In the genomic region with DNA sequence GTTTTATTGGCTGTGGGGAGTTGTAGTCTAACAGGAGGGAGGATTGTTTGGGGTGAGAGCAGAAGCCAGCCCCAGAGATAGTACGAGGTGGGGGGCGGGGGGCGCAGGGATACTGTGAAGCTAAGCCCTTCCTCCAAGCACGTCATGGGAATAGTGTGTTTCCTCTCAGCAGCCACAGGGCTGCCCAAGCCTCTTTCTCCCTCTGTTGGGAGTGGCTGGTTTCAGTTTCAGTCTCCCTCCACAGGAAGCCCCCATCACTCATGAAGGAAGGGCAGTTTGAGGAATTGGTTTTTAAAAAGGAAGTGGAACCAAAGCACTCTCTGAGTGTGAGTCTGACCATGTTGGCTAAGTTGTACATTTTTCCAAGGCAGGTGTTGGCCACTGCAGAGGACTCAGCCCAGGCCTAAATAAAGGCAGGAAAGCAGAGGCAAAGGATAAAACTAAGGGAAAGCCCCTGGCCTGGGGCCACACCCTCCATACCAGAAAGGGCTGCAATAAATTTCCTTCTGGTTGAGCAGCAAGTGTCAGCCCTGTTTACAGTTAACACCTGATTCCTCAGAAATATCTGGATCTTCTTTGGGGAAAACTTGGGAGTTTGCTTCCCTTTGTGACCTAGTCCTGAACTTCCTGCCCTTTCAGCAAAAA, we compare ENCODE assay signal across 8 cellular contexts. TPM values are rescaled to one million over a fixed set of nuclear protein-coding genes. Genes with fewer than 3 reads are reported as not detected.
DNase-seq lines count a peak whose midpoint lies in the region; ATAC-seq, FAIRE-seq and TF ChIP-seq lines count a peak whose summit lies in the region.

No MANE protein-coding gene starts in this region.

- peaks cover 10 to 18% of the 10 kb centered on the region in 2 experiments for H4K20me1 ChIP-seq in H1 (replicated peaks in 1 of 2; ENCODE audit: control insufficient read depth in 1 of 2, insufficient read depth in 2 of 2, low read length in 2 of 2)

- no peak overlapping the region for H3K18ac ChIP-seq in H1 (ENCODE audit: extremely low read depth, low read length)

- H3K4me3 ChIP-seq in WI38 (ENCODE audit: low read depth, low read length) (no peak overlapping the region), H1 (ENCODE audit: extremely low read depth in 1 of 4, insufficient read depth in 2 of 4, low read depth in 3 of 4, low read length in 4 of 4) (no peak overlapping the region), tibial artery (no peak overlapping the region)

- intact Hi-C loops in tibial artery (cut with DNase I; ENCODE audit: low total_unique reads), result loop anchor here (10.0 kb wide), 1 partner anchor 186 kb away; no protein-coding TSS in a partner anchor

- H2BK5ac ChIP-seq in H1 (ENCODE audit: low read depth, low read length), result no peak overlapping the region

- no peak overlapping the region for H3K23ac ChIP-seq in H1 (ENCODE audit: insufficient read length)

- no peaks in the 10 kb centered on the region for H3K9me3 ChIP-seq in H1 (ENCODE audit: insufficient read depth in 2 of 2, low read depth in 1 of 2, low read length in 1 of 2)
- no peaks in the 10 kb centered on the region for H3K9me3 ChIP-seq in tibial artery

- H3K9ac ChIP-seq in H1 (replicated peaks in 1 of 4; ENCODE audit: extremely low read depth in 1 of 4, low read depth in 3 of 4, low read length in 3 of 4), result no peak overlapping the region

- FAIRE-seq in H1 (lab: Jason Lieb, UNC), result no peak

- H3K27me3 ChIP-seq in H1 (replicated peaks in 1 of 4; ENCODE audit: control insufficient read depth in 3 of 4, extremely low read depth in 1 of 4, insufficient read depth in 3 of 4, low read length in 3 of 4) (no peaks in the 10 kb centered on the region), tibial artery (no peaks in the 10 kb centered on the region)

- H2BK15ac ChIP-seq in H1 (ENCODE audit: low read length), result no peak overlapping the region

- H3K4me1 ChIP-seq in H1 (replicated peaks in 1 of 4; ENCODE audit: control insufficient read depth in 3 of 4, insufficient read depth in 4 of 4, low read length in 3 of 4) (peaks cover 3 to 20% (median 6%) of the 10 kb centered on the region in 4 experiments; a peak in 6 of 7 replicates), tibial artery (peaks cover 0 to 54% (median 33%) of the 10 kb centered on the region in 4 donors)

- ATAC-seq in GM19455 (IDR thresholded peaks at IDR 0.05; ENCODE audit: unreplicated experiment), result peak; percentile 33

- H2AFZ ChIP-seq in H1 (ENCODE audit: low read length), result no peak overlapping the region

- DNase-seq in AG08396 (ENCODE audit: low spot score) (peak; percentile 66), KBM-7 (peak; percentile 96), H1 (ENCODE audit: low read depth in 1 of 2, low spot score in 2 of 2) (no peak), mucosa of gallbladder (ENCODE audit: low spot score) (peak; percentile 64), tibial artery (peak; percentile 62 to 72), NCI-H345 (lab: John Stamatoyannopoulos, UW) (no peak)

- no peak; a peak in 1 of 4 replicates for TF ChIP-seq RAD21 in H1 (IDR thresholded peaks at IDR 0.05 in 1 of 2, conservative IDR thresholded peaks at IDR 0.05 in 1 of 2; ENCODE audit: low read depth in 2 of 2, low read length in 2 of 2)

- peak in 1 of 2 experiments; percentile 20; a peak in 1 of 3 replicates for TF ChIP-seq EP300 in H1 (IDR thresholded peaks at IDR 0.05; ENCODE audit: borderline replicate concordance in 1 of 2, low read depth in 2 of 2, low read length in 2 of 2)

- no peak overlapping the region for H2BK20ac ChIP-seq in H1 (ENCODE audit: low read length)

- no peak overlapping the region for H3K14ac ChIP-seq in H1 (ENCODE audit: insufficient read length)

- no peak overlapping the region for H3K4me2 ChIP-seq in H1 (ENCODE audit: insufficient read depth in 1 of 2, low read depth in 2 of 2, low read length in 2 of 2)

- H3K79me1 ChIP-seq in H1 (ENCODE audit: low read depth, low read length), result peaks cover 14% of the 10 kb centered on the region

- TF ChIP-seq CTCF in WI38 (IDR thresholded peaks at IDR 0.05; ENCODE audit: low read depth, low read length), result peak; percentile 25; the same call in 1 of the 2 replicates
- peak in 1 of 3 experiments; percentile 31; a peak in 1 of 4 replicates for TF ChIP-seq CTCF in H1 (IDR thresholded peaks at IDR 0.05; ENCODE audit: control extremely low read depth in 1 of 3, insufficient read depth in 1 of 3, low read depth in 1 of 3, low read length in 3 of 3)
- no peak for TF ChIP-seq CTCF in tibial artery (IDR thresholded peaks at IDR 0.05)

- in situ Hi-C loops in KBM-7 (cut with MboI; ENCODE audit: low pct_unique_long_range_greater_than_20kb, low sequenced_read_pairs), result no loop called here

- no peak overlapping the region for H2AK5ac ChIP-seq in H1 (ENCODE audit: low read depth, low read length)

- POLR2A ChIA-PET in H1 (lab: Charles Lee; ENCODE audit: partially characterized antibody), result interaction anchor here (1.2 to 12.1 kb wide), 5 partner anchors 12 to 196 kb away, joined by 3 to 111 read pairs (median 6); partner anchors contain the start of genes MXD3 and NSD1

- H2BK12ac ChIP-seq in H1 (ENCODE audit: low read depth, low read length), result no peak overlapping the region

- H3K36me3 ChIP-seq in H1 (ENCODE audit: control insufficient read depth in 2 of 4, insufficient read depth in 4 of 4, low read length in 3 of 4), result peaks cover under 1 to 24% (median 9%) of the 10 kb centered on the region in 4 experiments; a peak in 6 of 8 replicates
- H3K36me3 ChIP-seq in tibial artery, result peaks cover under 1 to 21% (median 14%) of the 10 kb centered on the region in 3 donors

- H3K23me2 ChIP-seq in H1 (ENCODE audit: low read depth, low read length), result peaks cover 13% of the 10 kb centered on the region; the same call in 1 of the 2 replicates

- H3K27ac ChIP-seq in H1 (ENCODE audit: low read depth, low read length) (no peak overlapping the region; the same call in 1 of the 2 replicates), tibial artery (peak overlapping the region; percentile 25 to 26)

- CTCF ChIA-PET in H1 (lab: Charles Lee; ENCODE audit: partially characterized antibody), result interaction anchor here (1.1 to 6.5 kb wide), 8 partner anchors 9 to 188 kb away, joined by 3 to 37 read pairs (median 4); no protein-coding TSS in a partner anchor

- no peak overlapping the region for H2BK120ac ChIP-seq in H1 (replicated peaks; ENCODE audit: low read depth, low read length)

- peaks cover 10 to 15% of the 10 kb centered on the region in 2 experiments for H3K79me2 ChIP-seq in H1 (ENCODE audit: control insufficient read depth in 1 of 2, insufficient read depth in 2 of 2, low read length in 2 of 2)

- H3K56ac ChIP-seq in H1 (replicated peaks; ENCODE audit: insufficient read length, low read depth, low read length), result no peak overlapping the region

- 65% methylated on average over 4 of the region's 4 CpGs; no CpG with 5 or more reads in 1 of the 2 experiments for WGBS in H1 (ENCODE audit: extremely low coverage in 1 of 2, insufficient coverage in 1 of 2, insufficient read length in 1 of 2, insufficient replicate concordance in 2 of 2, low coverage in 1 of 2, low lambda C conversion rate in 2 of 2, missing lambda C conversion rate in 1 of 2), 2 experiments

- peak in 1 of 2 experiments; percentile 39; a peak in 2 of 3 replicates for TF ChIP-seq POLR2A in H1 (IDR thresholded peaks at IDR 0.05; ENCODE audit: control extremely low read depth in 1 of 2, low read depth in 2 of 2, low read length in 2 of 2)

- no peak overlapping the region for H4K5ac ChIP-seq in H1 (ENCODE audit: insufficient read length, low read depth, low read length)

- H4K8ac ChIP-seq in H1 (ENCODE audit: extremely low read depth, insufficient read depth, low read length), result no peak overlapping the region

- H3K4ac ChIP-seq in H1 (replicated peaks; ENCODE audit: insufficient read length, low read depth, low read length), result no peak overlapping the region

- H4K91ac ChIP-seq in H1 (replicated peaks; ENCODE audit: insufficient read length, low read length), result no peak overlapping the region

RNA-seq across cellular contexts. Expression of gene RAB24, which starts 3.2 kb away (rescaled TPM):
- 18.8 and 20.5 TPM in 2 replicates for total RNA-seq in H1 (2021; fragmentation: NEBNext Ultra II Directional; extraction: Animal tissue kit (Norgen Biotek cat#: 25700))
- 33.8 and 40.4 TPM in 2 replicates for polyA plus RNA-seq in H1 (2011; rRNA removed)
- 52.6 TPM for polyA plus RNA-seq in H1 (2011; cell fraction: cytosol; rRNA removed)
- polyA plus RNA-seq in H1 (2011; cell fraction: nucleus; rRNA removed), result 81.7 TPM
- polyA plus RNA-seq in H1 (2012, experiment 1 of 2), result 19.8 to 29.6 TPM (median 28.3 TPM) in 4 replicates
- polyA plus RNA-seq in H1 (2012, experiment 2 of 2), result 14.1 TPM
- 18.6 TPM for polyA plus RNA-seq in H1 (2013, experiment 1 of 2)
- 17.5 TPM for polyA plus RNA-seq in H1 (2013, experiment 2 of 2)
- polyA minus RNA-seq in H1 (2011; rRNA and poly(A)+ RNA removed), result 12.4 and 12.6 TPM in 2 replicates
- polyA minus RNA-seq in H1 (2011; cell fraction: cytosol; rRNA and poly(A)+ RNA removed), result 11.3 TPM
- 20.1 TPM for polyA minus RNA-seq in H1 (2011; cell fraction: nucleus; rRNA and poly(A)+ RNA removed)
- total RNA-seq in mucosa of gallbladder, result 61.0 TPM

RNA-seq across cellular contexts. Expression of gene PRELID1, which starts 3.2 kb away (rescaled TPM):
- total RNA-seq in H1 (2021; fragmentation: NEBNext Ultra II Directional; extraction: Animal tissue kit (Norgen Biotek cat#: 25700)), result 272 and 279 TPM in 2 replicates
- 428 and 479 TPM in 2 replicates for polyA plus RNA-seq in H1 (2011; rRNA removed)
- polyA plus RNA-seq in H1 (2011; cell fraction: cytosol; rRNA removed), result 409 TPM
- polyA plus RNA-seq in H1 (2011; cell fraction: nucleus; rRNA removed), result 296 TPM
- 186 to 280 TPM (median 269 TPM) in 4 replicates for polyA plus RNA-seq in H1 (2012, experiment 1 of 2)
- 318 TPM for polyA plus RNA-seq in H1 (2012, experiment 2 of 2)
- polyA plus RNA-seq in H1 (2013, experiment 1 of 2), result 258 TPM
- polyA plus RNA-seq in H1 (2013, experiment 2 of 2), result 262 TPM
- 147 and 156 TPM in 2 replicates for polyA minus RNA-seq in H1 (2011; rRNA and poly(A)+ RNA removed)
- 108 TPM for polyA minus RNA-seq in H1 (2011; cell fraction: cytosol; rRNA and poly(A)+ RNA removed)
- polyA minus RNA-seq in H1 (2011; cell fraction: nucleus; rRNA and poly(A)+ RNA removed), result 91.3 TPM
- total RNA-seq in mucosa of gallbladder, result 106 TPM

RNA-seq across cellular contexts. Expression of gene MXD3, which starts 11.3 kb away (rescaled TPM):
- total RNA-seq in H1 (2021; fragmentation: NEBNext Ultra II Directional; extraction: Animal tissue kit (Norgen Biotek cat#: 25700)), result 7.7 and 10.3 TPM in 2 replicates
- polyA plus RNA-seq in H1 (2011; rRNA removed), result 6.5 and 10.3 TPM in 2 replicates
- polyA plus RNA-seq in H1 (2011; cell fraction: cytosol; rRNA removed), result 10.7 TPM
- 27.9 TPM for polyA plus RNA-seq in H1 (2011; cell fraction: nucleus; rRNA removed)
- polyA plus RNA-seq in H1 (2012, experiment 1 of 2), result 3.9 to 8.1 TPM (median 7.3 TPM) in 4 replicates
- 5.9 TPM for polyA plus RNA-seq in H1 (2012, experiment 2 of 2)
- polyA plus RNA-seq in H1 (2013, experiment 1 of 2), result 5.5 TPM
- polyA plus RNA-seq in H1 (2013, experiment 2 of 2), result 4.8 TPM
- 0.78 and 1.5 TPM in 2 replicates for polyA minus RNA-seq in H1 (2011; rRNA and poly(A)+ RNA removed)
- 4.9 TPM for polyA minus RNA-seq in H1 (2011; cell fraction: cytosol; rRNA and poly(A)+ RNA removed)
- 7.6 TPM for polyA minus RNA-seq in H1 (2011; cell fraction: nucleus; rRNA and poly(A)+ RNA removed)
- total RNA-seq in mucosa of gallbladder, result 9.7 TPM

RNA-seq across cellular contexts. Expression of gene LMAN2, which starts 51.1 kb away (rescaled TPM):
- total RNA-seq in H1 (2021; fragmentation: NEBNext Ultra II Directional; extraction: Animal tissue kit (Norgen Biotek cat#: 25700)), result 116 and 119 TPM in 2 replicates
- polyA plus RNA-seq in H1 (2011; rRNA removed), result 225 and 357 TPM in 2 replicates
- polyA plus RNA-seq in H1 (2011; cell fraction: cytosol; rRNA removed), result 233 TPM
- 287 TPM for polyA plus RNA-seq in H1 (2011; cell fraction: nucleus; rRNA removed)
- polyA plus RNA-seq in H1 (2012, experiment 1 of 2), result 71.3 to 172 TPM (median 159 TPM) in 4 replicates
- polyA plus RNA-seq in H1 (2012, experiment 2 of 2), result 312 TPM
- 320 TPM for polyA plus RNA-seq in H1 (2013, experiment 1 of 2)
- 368 TPM for polyA plus RNA-seq in H1 (2013, experiment 2 of 2)
- 177 and 184 TPM in 2 replicates for polyA minus RNA-seq in H1 (2011; rRNA and poly(A)+ RNA removed)
- 176 TPM for polyA minus RNA-seq in H1 (2011; cell fraction: cytosol; rRNA and poly(A)+ RNA removed)
- polyA minus RNA-seq in H1 (2011; cell fraction: nucleus; rRNA and poly(A)+ RNA removed), result 115 TPM
- 184 TPM for total RNA-seq in mucosa of gallbladder

RNA-seq across cellular contexts. Expression of gene RGS14, which starts 57.4 kb away (rescaled TPM):
- 20.6 and 24.4 TPM in 2 replicates for total RNA-seq in H1 (2021; fragmentation: NEBNext Ultra II Directional; extraction: Animal tissue kit (Norgen Biotek cat#: 25700))
- polyA plus RNA-seq in H1 (2011; rRNA removed), result 46.1 and 66.5 TPM in 2 replicates
- 51.6 TPM for polyA plus RNA-seq in H1 (2011; cell fraction: cytosol; rRNA removed)
- polyA plus RNA-seq in H1 (2011; cell fraction: nucleus; rRNA removed), result 82.0 TPM
- polyA plus RNA-seq in H1 (2012, experiment 1 of 2), result 20.9 to 27.7 TPM (median 23.7 TPM) in 4 replicates
- polyA plus RNA-seq in H1 (2012, experiment 2 of 2), result 29.1 TPM
- 36.7 TPM for polyA plus RNA-seq in H1 (2013, experiment 1 of 2)
- polyA plus RNA-seq in H1 (2013, experiment 2 of 2), result 35.2 TPM
- 11.1 and 11.2 TPM in 2 replicates for polyA minus RNA-seq in H1 (2011; rRNA and poly(A)+ RNA removed)
- 12.8 TPM for polyA minus RNA-seq in H1 (2011; cell fraction: cytosol; rRNA and poly(A)+ RNA removed)
- 22.4 TPM for polyA minus RNA-seq in H1 (2011; cell fraction: nucleus; rRNA and poly(A)+ RNA removed)
- 46.3 TPM for total RNA-seq in mucosa of gallbladder

Comparison
In these comparisons a context has a peak if more than half of its experiments do, and no peak if none do; other contexts are left out.
1. DNase-seq: peak in AG08396 (single experiment), KBM-7 (single experiment), mucosa of gallbladder (single experiment) and tibial artery (2 of 2); none in H1 (0 of 2) and NCI-H345 (single experiment).